In the genomic region with DNA sequence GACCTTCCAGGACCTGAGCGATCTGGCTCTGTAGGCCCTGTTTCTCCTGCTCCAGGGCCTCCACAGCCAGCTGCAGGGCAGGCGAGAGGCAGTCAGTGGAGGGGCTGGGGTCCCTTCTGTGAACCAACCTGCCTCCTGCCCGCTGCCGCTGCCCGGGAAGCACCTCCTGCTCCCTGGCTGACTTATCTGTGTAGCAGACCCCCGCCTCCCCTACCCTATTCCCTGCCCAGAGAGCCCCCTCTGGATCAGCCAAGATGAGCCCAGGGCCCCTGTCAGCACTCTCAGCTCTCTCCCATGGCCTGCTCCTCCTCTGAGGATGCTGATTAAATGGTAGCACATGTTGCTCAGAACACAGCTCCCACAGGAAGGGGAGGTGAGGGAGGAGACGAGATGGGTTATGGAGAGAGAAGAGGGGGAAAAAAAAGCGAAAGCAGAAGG, we compare ENCODE assay signal across 12 cellular contexts. TPM values are rescaled to one million over a fixed set of nuclear protein-coding genes. Genes with fewer than 3 reads are reported as not detected.
DNase-seq lines count a peak whose midpoint lies in the region; ATAC-seq, FAIRE-seq and TF ChIP-seq lines count a peak whose summit lies in the region.
"Had no signal": no experiment of that assay in that cellular context is flagged by ENCODE, and none has a peak within 500 bp of the region (broad histone marks: within the 10 kb centered on the region; RNA-seq: fewer than 3 reads in every experiment).

No MANE protein-coding gene starts in this region.

- intact Hi-C loops in Calu3 (cut with micrococcal nuclease; ENCODE audit: unreplicated experiment) = no loop called here
- intact Hi-C loops in OCI-LY7 (cut with micrococcal nuclease; ENCODE audit: unreplicated experiment) = no loop called here

- no peaks in the 10 kb centered on the region for H3K9me2 ChIP-seq in OCI-LY7 (ENCODE audit: insufficient read depth, low read length)

- peak overlapping the region; percentile 32 for H3K27ac Mint-ChIP-seq in Calu3 (ENCODE audit: unreplicated experiment)
- H3K27ac Mint-ChIP-seq: activated CD4-positive, alpha-beta T cell treated with anti-CD3 and anti-CD28 coated beads, Interleukin-2, amount 10 ng/mL, durations not matched to agents 24 days and 14 days had no signal

- peaks cover 14% of the 10 kb centered on the region for H3K4me1 Mint-ChIP-seq in Calu3 (ENCODE audit: low read depth, unreplicated experiment)

- H3K27ac ChIP-seq in OCI-LY7 (ENCODE audit: low read depth, low read length, poor library complexity, severe bottlenecking) = no peak overlapping the region

- H3K4me3 ChIP-seq in OCI-LY7 (ENCODE audit: low read depth, low read length, poor library complexity, severe bottlenecking) = no peak overlapping the region

- H3K36me3 Mint-ChIP-seq in Calu3 (ENCODE audit: insufficient read depth, unreplicated experiment) = peaks cover 20% of the 10 kb centered on the region

- no peak overlapping the region for H2AFZ ChIP-seq in OCI-LY7 (ENCODE audit: low read length)

- no peaks in the 10 kb centered on the region for H3K9me3 ChIP-seq in OCI-LY7 (ENCODE audit: low read length)

- CTCF ChIA-PET in Calu3 (lab: Charles Lee) = interaction anchor here (1.4 to 3.0 kb wide), 4 partner anchors 10 to 56 kb away, joined by 3 to 45 read pairs (median 14); partner anchors contain the start of gene HAPLN2
- CTCF ChIA-PET in OCI-LY7 (lab: Charles Lee; ENCODE audit: unreplicated experiment) = no interaction called here

- no peak overlapping the region for H3K4me2 ChIP-seq in OCI-LY7 (ENCODE audit: low read length)

- H3K36me3 ChIP-seq in OCI-LY7 (ENCODE audit: insufficient read depth, low read length) = no peaks in the 10 kb centered on the region

- no peak for FAIRE-seq in D721Med (lab: Jason Lieb, UNC)

- POLR2A ChIA-PET in OCI-LY7 (lab: Charles Lee) = no interaction called here

- H3K9me3 Mint-ChIP-seq in Calu3 (ENCODE audit: low read depth, unreplicated experiment) = peaks cover 10% of the 10 kb centered on the region
- H3K9me3 Mint-ChIP-seq: activated CD4-positive, alpha-beta T cell treated with anti-CD3 and anti-CD28 coated beads, Interleukin-2, amount 10 ng/mL, durations not matched to agents 24 days and 14 days had no signal

- H4K20me1 ChIP-seq in OCI-LY7 (ENCODE audit: insufficient read depth, low read length) = no peaks in the 10 kb centered on the region

- DNase-seq in Calu3 = no peak
- peak; percentile 27 for DNase-seq in amniotic epithelial cell (ENCODE audit: low read depth)
- DNase-seq in hepatic stellate cell (ENCODE audit: low spot score) = peak; percentile 80
- DNase-seq in retina = peak; percentile 63
- no peak for DNase-seq in OCI-LY7 (ENCODE audit: low spot score)
- DNase-seq in D721Med (ENCODE audit: insufficient read length, low spot score) = no peak
- no peak for DNase-seq in ecto neural progenitor cell (ENCODE audit: low spot score)
- DNase-seq: activated CD4-positive, alpha-beta T cell treated with anti-CD3 and anti-CD28 coated beads, Interleukin-2, amount 10 ng/mL, durations not matched to agents 24 days and 14 days; NCI-H1092; occipital lobe had no signal

- H3K4me3 Mint-ChIP-seq in Calu3 (ENCODE audit: low read depth, unreplicated experiment) = no peak overlapping the region
- H3K4me3 Mint-ChIP-seq: activated CD4-positive, alpha-beta T cell treated with anti-CD3 and anti-CD28 coated beads, Interleukin-2, amount 10 ng/mL, durations not matched to agents 24 days and 14 days had no signal

- ATAC-seq in HG02798 (IDR thresholded peaks at IDR 0.05; ENCODE audit: poor library complexity, unreplicated experiment) = no peak

- TF ChIP-seq CTCF in Calu3 (IDR thresholded peaks at IDR 0.05; ENCODE audit: unreplicated experiment) (no peak), OCI-LY7 (conservative IDR thresholded peaks at IDR 0.05; ENCODE audit: low read length) (no peak), D721Med (IDR thresholded peaks at IDR 0.05; ENCODE audit: insufficient read depth, missing control alignments) (no peak)

- peaks cover 78% of the 10 kb centered on the region for H3K27me3 Mint-ChIP-seq in Calu3 (ENCODE audit: unreplicated experiment)

- no TSS peak for BruUV-seq in Calu3 (replicated peaks; lab: Mats Ljungman, UMichigan)
- no TSS peak for BruUV-seq in OCI-LY7 (replicated peaks; lab: Mats Ljungman, UMichigan)

- no peaks in the 10 kb centered on the region for H3K4me1 ChIP-seq in OCI-LY7 (ENCODE audit: insufficient read depth, low read length, poor library complexity, severe bottlenecking)

- H3K79me2 ChIP-seq in OCI-LY7 (ENCODE audit: insufficient read depth, low read depth, low read length) = no peaks in the 10 kb centered on the region

RNA-seq across cellular contexts. Expression of gene NES, which starts 1.9 kb away (rescaled TPM):
- 6.1 and 7.4 TPM in 2 replicates for total RNA-seq in Calu3 (2022)
- total RNA-seq in OCI-LY7 (2014; rRNA removed; shearing (Covaris generic)) = not detected in 2 replicates
- total RNA-seq in OCI-LY7 (2022) = not detected in 2 replicates

RNA-seq across cellular contexts. Expression of gene CRABP2, which starts 30.1 kb away (rescaled TPM):
- total RNA-seq in Calu3 (2022) (17.6 and 27.3 TPM in 2 replicates), OCI-LY7 (2022) (1.5 and 2.1 TPM in 2 replicates)
- total RNA-seq in OCI-LY7 (2014; rRNA removed; shearing (Covaris generic)) = 1.4 and 2.8 TPM in 2 replicates

RNA-seq across cellular contexts. Expression of gene BCAN, which starts 33.4 kb away (rescaled TPM):
- not detected in 2 replicates for total RNA-seq in Calu3 (2022)
- total RNA-seq in OCI-LY7 (2014; rRNA removed; shearing (Covaris generic)) = 0.44 TPM in 1 of 2 replicates, not detected in the other
- total RNA-seq in OCI-LY7 (2022) = not detected in 2 replicates
- total RNA-seq: activated CD4-positive, alpha-beta T cell treated with anti-CD3 and anti-CD28 coated beads, Interleukin-2, amount 10 ng/mL, durations not matched to agents 24 days and 14 days; glomerular endothelial cell had no signal

RNA-seq across cellular contexts. Expression of gene METTL25B, which starts 53.0 kb away (rescaled TPM):
- 52.7 and 63.8 TPM in 2 replicates for total RNA-seq in Calu3 (2022)
- total RNA-seq in OCI-LY7 (2014; rRNA removed; shearing (Covaris generic)) = 24.7 and 28.0 TPM in 2 replicates
- 45.6 and 54.1 TPM in 2 replicates for total RNA-seq in OCI-LY7 (2022)

RNA-seq across cellular contexts. Expression of gene ISG20L2, which starts 53.3 kb away (rescaled TPM):
- total RNA-seq in Calu3 (2022) = 60.9 and 61.6 TPM in 2 replicates
- 36.5 and 37.9 TPM in 2 replicates for total RNA-seq in OCI-LY7 (2014; rRNA removed; shearing (Covaris generic))
- 71.3 and 74.1 TPM in 2 replicates for total RNA-seq in OCI-LY7 (2022)

Comparison
In these comparisons a context has a peak if more than half of its experiments do, and no peak if none do; other contexts are left out.
1. DNase-seq: peak in amniotic epithelial cell (single experiment), hepatic stellate cell (single experiment) and retina (single experiment); none in Calu3 (single experiment), OCI-LY7 (single experiment), D721Med (single experiment) and ecto neural progenitor cell (single experiment).